ENCODE assay signal across 2 cellular contexts in genomic region chr14:68578597-68578996, GRCh38.
TF ChIP-seq lines count a peak whose summit lies in the region.

No MANE protein-coding gene starts in this region.

TF ChIP-seq in A549, 52 proteins besides CTCF, POLR2A, EP300 and RAD21:
- no peak for TF ChIP-seq ATOH8 (CRISPR knock-in tag; IDR thresholded peaks at IDR 0.05; ENCODE audit: low read depth)
- TF ChIP-seq E2F6 (IDR thresholded peaks at IDR 0.05; ENCODE audit: borderline replicate concordance, low read depth), result 0 out of 2 replicates have a peak, but pooled peaks have one; percentile 11
- TF ChIP-seq MAX (IDR thresholded peaks at IDR 0.05), result peak; percentile 44

TF ChIP-seq in SK-N-SH treated with all-trans-retinoic acid at 6 μM for 48 hours, 23 proteins besides CTCF, POLR2A, EP300 and RAD21:
- TF ChIP-seq CSRNP3 (CRISPR knock-in tag; IDR thresholded peaks at IDR 0.05) (no peak), PATZ1 (CRISPR knock-in tag; IDR thresholded peaks at IDR 0.05; ENCODE audit: borderline replicate concordance) (no peak), OSR1 (CRISPR knock-in tag; IDR thresholded peaks at IDR 0.05) (no peak), SNAI2 (CRISPR knock-in tag; IDR thresholded peaks at IDR 0.05) (no peak), ZFP30 (CRISPR knock-in tag; IDR thresholded peaks at IDR 0.05) (no peak), ZFP3 (CRISPR knock-in tag; IDR thresholded peaks at IDR 0.05) (no peak), CSDC2 (CRISPR knock-in tag; IDR thresholded peaks at IDR 0.05) (no peak), PPARA (CRISPR knock-in tag; IDR thresholded peaks at IDR 0.05; ENCODE audit: borderline replicate concordance) (no peak), CREB5 (CRISPR knock-in tag; IDR thresholded peaks at IDR 0.05; ENCODE audit: low read depth) (no peak), ZNF8 (CRISPR knock-in tag; IDR thresholded peaks at IDR 0.05) (no peak)
